19 cellular contexts compared by ENCODE assay signal in the genomic region with DNA sequence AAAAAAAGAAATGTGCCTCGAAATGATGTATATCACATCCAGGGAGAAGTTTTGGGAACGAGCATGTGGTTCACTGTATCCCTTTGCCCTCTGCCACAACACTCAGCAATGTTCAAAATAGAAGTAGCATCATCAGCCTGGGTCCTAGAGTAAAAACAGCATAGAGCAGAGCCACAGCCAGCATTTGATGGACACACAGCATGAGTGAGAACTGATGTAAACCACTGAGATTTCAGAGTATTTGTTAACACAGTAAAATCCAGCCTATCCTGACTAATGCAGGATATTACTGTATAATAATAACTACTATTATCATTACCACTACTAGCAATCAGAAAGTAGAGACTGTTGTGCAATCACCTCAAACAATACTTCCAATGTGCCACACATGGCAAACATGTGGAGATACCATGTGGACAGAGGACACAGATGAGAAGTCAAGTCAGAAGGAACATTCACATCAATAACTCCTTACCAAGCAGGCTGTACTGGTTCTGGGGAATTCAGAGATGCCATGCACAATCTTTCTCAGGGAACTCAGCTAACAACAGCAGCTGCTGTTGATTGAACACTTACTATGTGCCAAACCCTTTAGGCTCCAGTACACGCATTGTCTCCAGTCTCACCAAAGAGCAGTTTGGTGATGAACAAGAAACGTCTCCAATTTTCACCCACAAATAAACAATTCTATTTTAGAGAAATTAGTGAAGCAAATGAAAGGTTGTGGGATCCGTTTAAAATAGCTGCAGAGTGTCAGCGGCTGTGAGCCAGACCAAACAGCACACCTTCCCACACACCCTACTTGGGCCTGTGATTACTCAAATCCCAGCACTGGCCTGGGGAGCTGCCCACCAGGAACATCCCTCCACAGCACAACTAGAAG. TPM values are rescaled to one million over a fixed set of nuclear protein-coding genes. Genes with fewer than 3 reads are reported as not detected.
A peak's percentile ranks its signal among the peaks of the same experiment; 100 is the strongest.
DNase-seq lines count a peak whose midpoint lies in the region; ATAC-seq and TF ChIP-seq lines count a peak whose summit lies in the region.
"Had no signal": no experiment of that assay in that cellular context is flagged by ENCODE, and none has a peak within 500 bp of the region (broad histone marks: within the 10 kb centered on the region; RNA-seq: fewer than 3 reads in every experiment).

No MANE protein-coding gene starts in this region.

- CTCF ChIA-PET in activated CD4-positive, alpha-beta memory T cell treated with anti-CD3 and anti-CD28 coated beads for 36 hours (lab: Charles Lee) = interaction anchor here (0.6 kb wide), 2 partner anchors 96 to 193 kb away, joined by 3 read pairs; no protein-coding TSS in a partner anchor
- CTCF ChIA-PET in activated CD4-positive, alpha-beta memory T cell treated with anti-CD3 and anti-CD28 coated beads, Interleukin-2, amount 10 ng/mL, durations not matched to agents 7 days and 5 days (lab: Charles Lee) = interaction anchor here (1.6 kb wide), 1 partner anchor 193 kb away, joined by 4 read pairs; no protein-coding TSS in a partner anchor

- H3K4me3 Mint-ChIP-seq in activated CD4-positive, alpha-beta memory T cell treated with anti-CD3 and anti-CD28 coated beads for 36 hours = no peak overlapping the region
- no peak overlapping the region for H3K4me3 Mint-ChIP-seq in activated CD4-positive, alpha-beta memory T cell treated with anti-CD3 and anti-CD28 coated beads, Interleukin-2, amount 10 ng/mL, durations not matched to agents 7 days and 5 days
- no peak overlapping the region for H3K4me3 Mint-ChIP-seq in stimulated activated effector memory CD8-positive, alpha-beta T cell treated with anti-CD3 and anti-CD28 coated beads, Interleukin-12 subunit alpha, Interleukin-12 subunit beta, amount 100 ng/mL, for 72 hours
- H3K4me3 Mint-ChIP-seq: activated naive CD4-positive, alpha-beta T cell treated with anti-CD3 and anti-CD28 coated beads, Interleukin-2, amount 10 ng/mL, durations not matched to agents 7 days and 5 days; CD4-positive, alpha-beta memory T cell; WTC11 had no signal

- H3K36me3 ChIP-seq in RWPE2 (ENCODE audit: low read depth) = no peaks in the 10 kb centered on the region
- no peaks in the 10 kb centered on the region for H3K36me3 ChIP-seq in BE2C
- H3K36me3 ChIP-seq: sigmoid colon had no signal

- H3K27ac ChIP-seq in RWPE2 (ENCODE audit: poor library complexity, severe bottlenecking) = no peak overlapping the region
- H3K27ac ChIP-seq: sigmoid colon, tibial nerve had no signal

- ATAC-seq in HG02678 (IDR thresholded peaks at IDR 0.05; ENCODE audit: unreplicated experiment) (peak; percentile 47), RWPE2 (ENCODE audit: low read depth) (peak; percentile 24; the same call in 1 of the 3 replicates), GM21723 (IDR thresholded peaks at IDR 0.05; ENCODE audit: unreplicated experiment) (no peak)
- peak; percentile 22 for ATAC-seq in stimulated activated effector memory CD8-positive, alpha-beta T cell treated with anti-CD3 and anti-CD28 coated beads, Interleukin-12 subunit alpha, Interleukin-12 subunit beta, amount 100 ng/mL, for 72 hours
- ATAC-seq: WTC11 had no signal

- H3K9me3 Mint-ChIP-seq in activated CD4-positive, alpha-beta memory T cell treated with anti-CD3 and anti-CD28 coated beads for 36 hours = no peaks in the 10 kb centered on the region
- no peaks in the 10 kb centered on the region for H3K9me3 Mint-ChIP-seq in activated CD4-positive, alpha-beta memory T cell treated with anti-CD3 and anti-CD28 coated beads, Interleukin-2, amount 10 ng/mL, durations not matched to agents 7 days and 5 days
- no peaks in the 10 kb centered on the region for H3K9me3 Mint-ChIP-seq in stimulated activated effector memory CD8-positive, alpha-beta T cell treated with anti-CD3 and anti-CD28 coated beads, Interleukin-12 subunit alpha, Interleukin-12 subunit beta, amount 100 ng/mL, for 72 hours
- H3K9me3 Mint-ChIP-seq: activated naive CD4-positive, alpha-beta T cell treated with anti-CD3 and anti-CD28 coated beads, Interleukin-2, amount 10 ng/mL, durations not matched to agents 7 days and 5 days; CD4-positive, alpha-beta memory T cell had no signal

- peak overlapping the region; percentile 42 for H3K27ac Mint-ChIP-seq in activated CD4-positive, alpha-beta memory T cell treated with anti-CD3 and anti-CD28 coated beads for 36 hours
- H3K27ac Mint-ChIP-seq in activated CD4-positive, alpha-beta memory T cell treated with anti-CD3 and anti-CD28 coated beads, Interleukin-2, amount 10 ng/mL, durations not matched to agents 7 days and 5 days = no peak overlapping the region
- no peak overlapping the region for H3K27ac Mint-ChIP-seq in stimulated activated effector memory CD8-positive, alpha-beta T cell treated with anti-CD3 and anti-CD28 coated beads, Interleukin-12 subunit alpha, Interleukin-12 subunit beta, amount 100 ng/mL, for 72 hours
- H3K27ac Mint-ChIP-seq: activated naive CD4-positive, alpha-beta T cell treated with anti-CD3 and anti-CD28 coated beads, Interleukin-2, amount 10 ng/mL, durations not matched to agents 7 days and 5 days; WTC11 had no signal

- no peak for TF ChIP-seq CTCF in RWPE2 (IDR thresholded peaks at IDR 0.05; ENCODE audit: poor library complexity, severe bottlenecking)
- TF ChIP-seq CTCF in BE2C (IDR thresholded peaks at IDR 0.05; ENCODE audit: low read depth, low read length) = no peak

- H3K4me1 ChIP-seq in RWPE2 (ENCODE audit: insufficient read depth, poor library complexity, severe bottlenecking) (peaks cover 3% of the 10 kb centered on the region), BE2C (no peaks in the 10 kb centered on the region)
- H3K4me1 ChIP-seq: sigmoid colon, tibial nerve had no signal

- peaks cover 36% of the 10 kb centered on the region for H3K4me1 Mint-ChIP-seq in activated CD4-positive, alpha-beta memory T cell treated with anti-CD3 and anti-CD28 coated beads for 36 hours (ENCODE audit: low read depth)
- H3K4me1 Mint-ChIP-seq in activated CD4-positive, alpha-beta memory T cell treated with anti-CD3 and anti-CD28 coated beads, Interleukin-2, amount 10 ng/mL, durations not matched to agents 7 days and 5 days = peaks cover 35% of the 10 kb centered on the region
- peaks cover 32% of the 10 kb centered on the region for H3K4me1 Mint-ChIP-seq in stimulated activated effector memory CD8-positive, alpha-beta T cell treated with anti-CD3 and anti-CD28 coated beads, Interleukin-12 subunit alpha, Interleukin-12 subunit beta, amount 100 ng/mL, for 72 hours
- H3K4me1 Mint-ChIP-seq: WTC11 had no signal

- DNase-seq in activated CD4-positive, alpha-beta memory T cell treated with anti-CD3 and anti-CD28 coated beads for 36 hours = no peak
- no peak for DNase-seq in activated CD4-positive, alpha-beta memory T cell treated with anti-CD3 and anti-CD28 coated beads, Interleukin-2, amount 10 ng/mL, durations not matched to agents 7 days and 5 days
- no peak for DNase-seq in RWPE2 (ENCODE audit: low spot score)
- DNase-seq in stimulated activated effector memory CD8-positive, alpha-beta T cell treated with anti-CD3 and anti-CD28 coated beads, Interleukin-12 subunit alpha, Interleukin-12 subunit beta, amount 100 ng/mL, for 72 hours (ENCODE audit: low spot score in 2 of 2) = no peak
- no peak for DNase-seq in iPS-NIHi11 (ENCODE audit: low spot score)
- no peak for DNase-seq in BE2C
- DNase-seq: activated naive CD4-positive, alpha-beta T cell treated with anti-CD3 and anti-CD28 coated beads, Interleukin-2, amount 10 ng/mL, durations not matched to agents 7 days and 5 days; CD4-positive, alpha-beta memory T cell; hippocampal formation; left cardiac atrium; NCI-H1048; NCI-H774; occipital lobe; sigmoid colon; stimulated activated CD4-positive, alpha-beta T cell treated with anti-CD3 and anti-CD28 coated beads, Interleukin-2, amount 100 ng/mL, for 48 hours had no signal

- H3K27me3 Mint-ChIP-seq in activated CD4-positive, alpha-beta memory T cell treated with anti-CD3 and anti-CD28 coated beads for 36 hours = no peaks in the 10 kb centered on the region
- no peaks in the 10 kb centered on the region for H3K27me3 Mint-ChIP-seq in activated CD4-positive, alpha-beta memory T cell treated with anti-CD3 and anti-CD28 coated beads, Interleukin-2, amount 10 ng/mL, durations not matched to agents 7 days and 5 days
- H3K27me3 Mint-ChIP-seq: activated naive CD4-positive, alpha-beta T cell treated with anti-CD3 and anti-CD28 coated beads, Interleukin-2, amount 10 ng/mL, durations not matched to agents 7 days and 5 days; CD4-positive, alpha-beta memory T cell had no signal

- POLR2A ChIA-PET in activated CD4-positive, alpha-beta memory T cell treated with anti-CD3 and anti-CD28 coated beads for 36 hours (lab: Charles Lee) = interaction anchor here (0.6 to 2.7 kb wide), 4 partner anchors 14 to 86 kb away, joined by 3 to 11 read pairs (median 4); a partner anchor contains a TSS
- POLR2A ChIA-PET in activated CD4-positive, alpha-beta memory T cell treated with anti-CD3 and anti-CD28 coated beads, Interleukin-2, amount 10 ng/mL, durations not matched to agents 7 days and 5 days (lab: Charles Lee) = interaction anchor here (0.8 to 1.5 kb wide), 3 partner anchors 17 to 36 kb away, joined by 3 to 8 read pairs (median 3); a partner anchor contains a TSS

- H3K4me3 ChIP-seq in RWPE2 (ENCODE audit: severe bottlenecking) (no peak overlapping the region), BE2C (ENCODE audit: low read depth, low read length) (no peak overlapping the region)
- H3K4me3 ChIP-seq: sigmoid colon, tibial nerve had no signal

- H3K9me3 ChIP-seq in RWPE2 (ENCODE audit: severe bottlenecking) (no peaks in the 10 kb centered on the region), BE2C (no peaks in the 10 kb centered on the region)
- H3K9me3 ChIP-seq: sigmoid colon, tibial nerve had no signal

- H3K36me3 Mint-ChIP-seq in activated CD4-positive, alpha-beta memory T cell treated with anti-CD3 and anti-CD28 coated beads for 36 hours = peaks cover 5% of the 10 kb centered on the region
- H3K36me3 Mint-ChIP-seq in activated CD4-positive, alpha-beta memory T cell treated with anti-CD3 and anti-CD28 coated beads, Interleukin-2, amount 10 ng/mL, durations not matched to agents 7 days and 5 days (ENCODE audit: low read depth) = no peaks in the 10 kb centered on the region
- peaks cover 8% of the 10 kb centered on the region for H3K36me3 Mint-ChIP-seq in stimulated activated effector memory CD8-positive, alpha-beta T cell treated with anti-CD3 and anti-CD28 coated beads, Interleukin-12 subunit alpha, Interleukin-12 subunit beta, amount 100 ng/mL, for 72 hours
- H3K36me3 Mint-ChIP-seq: activated naive CD4-positive, alpha-beta T cell treated with anti-CD3 and anti-CD28 coated beads, Interleukin-2, amount 10 ng/mL, durations not matched to agents 7 days and 5 days; CD4-positive, alpha-beta memory T cell; WTC11 had no signal

- intact Hi-C loops in activated CD4-positive, alpha-beta memory T cell treated with anti-CD3 and anti-CD28 coated beads for 36 hours (cut with micrococcal nuclease) = loop anchor here (2.0 kb wide), 1 partner anchor 16 kb away; a partner anchor contains a TSS

- peaks cover 5% of the 10 kb centered on the region for H3K27me3 ChIP-seq in RWPE2 (ENCODE audit: insufficient read depth, poor library complexity, severe bottlenecking)
- H3K27me3 ChIP-seq in BE2C = no peaks in the 10 kb centered on the region
- H3K27me3 ChIP-seq: sigmoid colon, tibial nerve had no signal

RNA-seq across cellular contexts. Expression of a gene that starts 16.6 kb away (rescaled TPM):
- 10 to 100 TPM; 53.3 to 55.3 TPM for total RNA-seq in activated CD4-positive, alpha-beta memory T cell treated with anti-CD3 and anti-CD28 coated beads for 36 hours
- 10 to 100 TPM; 76.9 to 80.8 TPM for total RNA-seq in activated CD4-positive, alpha-beta memory T cell treated with anti-CD3 and anti-CD28 coated beads, Interleukin-2, amount 10 ng/mL, durations not matched to agents 7 days and 5 days
- not detected for polyA plus RNA-seq in BE2C (2012; ENCODE audit: insufficient read depth, insufficient read length, low read depth)
- total RNA-seq: occipital lobe had no signal
